In genomic region chr10:32149257-32149955, GRCh38 we compare ENCODE assay signal across 9 cellular contexts.
DNase-seq lines count a peak whose midpoint lies in the region; ATAC-seq lines count a peak whose summit lies in the region.
"Had no signal": no experiment of that assay in that cellular context is flagged by ENCODE, and none has a peak within 500 bp of the region (broad histone marks: within the 10 kb centered on the region; RNA-seq: fewer than 3 reads in every experiment).

No MANE protein-coding gene starts in this region.

- peaks cover 7% of the 10 kb centered on the region for H3K9me3 Mint-ChIP-seq in activated naive CD4-positive, alpha-beta T cell treated with anti-CD3 and anti-CD28 coated beads for 36 hours

- H3K27ac Mint-ChIP-seq in activated naive CD4-positive, alpha-beta T cell treated with anti-CD3 and anti-CD28 coated beads for 36 hours = no peak overlapping the region
- H3K27ac Mint-ChIP-seq in T-helper 17 cell = no peak overlapping the region
- H3K27ac Mint-ChIP-seq: activated naive CD8-positive, alpha-beta T cell had no signal

- peaks cover 2% of the 10 kb centered on the region for H3K36me3 Mint-ChIP-seq in activated naive CD4-positive, alpha-beta T cell treated with anti-CD3 and anti-CD28 coated beads for 36 hours (ENCODE audit: low read depth)
- no peaks in the 10 kb centered on the region for H3K36me3 Mint-ChIP-seq in T-helper 17 cell (ENCODE audit: low read depth)

- H3K9me3 ChIP-seq in T-helper 17 cell (ENCODE audit: control insufficient read depth, low read length, poor library complexity, severe bottlenecking) = peaks cover 5% of the 10 kb centered on the region

- peaks cover 21% of the 10 kb centered on the region for H3K4me1 Mint-ChIP-seq in activated naive CD4-positive, alpha-beta T cell treated with anti-CD3 and anti-CD28 coated beads for 36 hours (ENCODE audit: low read depth)
- peaks cover 18% of the 10 kb centered on the region for H3K4me1 Mint-ChIP-seq in T-helper 17 cell

- ATAC-seq in HG02884 (IDR thresholded peaks at IDR 0.05; ENCODE audit: unreplicated experiment) (peak; percentile 98), T-helper 17 cell (no peak)

- H3K27me3 Mint-ChIP-seq in activated naive CD4-positive, alpha-beta T cell treated with anti-CD3 and anti-CD28 coated beads for 36 hours (ENCODE audit: low read depth) = no peaks in the 10 kb centered on the region
- H3K27me3 Mint-ChIP-seq in T-helper 17 cell = no peaks in the 10 kb centered on the region
- H3K27me3 Mint-ChIP-seq: activated naive CD8-positive, alpha-beta T cell had no signal

- no peak overlapping the region for H3K4me3 Mint-ChIP-seq in activated naive CD4-positive, alpha-beta T cell treated with anti-CD3 and anti-CD28 coated beads for 36 hours
- peak overlapping the region; percentile 41 for H3K4me3 Mint-ChIP-seq in T-helper 17 cell
- H3K4me3 Mint-ChIP-seq: activated naive CD8-positive, alpha-beta T cell had no signal

- CTCF ChIA-PET in activated naive CD4-positive, alpha-beta T cell treated with anti-CD3 and anti-CD28 coated beads for 36 hours (lab: Charles Lee) = interaction anchor here (0.6 to 0.7 kb wide), 2 partner anchors 26 to 808 kb away, joined by 3 to 6 read pairs; no protein-coding TSS in a partner anchor

- DNase-seq in activated naive CD4-positive, alpha-beta T cell treated with anti-CD3 and anti-CD28 coated beads for 36 hours = peak; percentile 34
- DNase-seq in activated naive CD4-positive, alpha-beta T cell (lab: John Stamatoyannopoulos, UW) = no peak
- DNase-seq in T-helper 17 cell (no peak), fibroblast of the conjunctiva (ENCODE audit: low read depth) (peak; percentile 84), NCI-H748 (lab: John Stamatoyannopoulos, UW; ENCODE audit: unreplicated experiment) (no peak), LoVo (ENCODE audit: low spot score) (no peak)
- DNase-seq in stimulated activated CD8-positive, alpha-beta memory T cell treated with anti-CD3 and anti-CD28 coated beads, Interleukin-4, amount 100 ng/mL, for 48 hours = peak; percentile 36

- intact Hi-C loops in activated naive CD4-positive, alpha-beta T cell treated with anti-CD3 and anti-CD28 coated beads for 36 hours (cut with micrococcal nuclease) = loop anchor here (1.0 kb wide), 1 partner anchor 95 kb away; no protein-coding TSS in a partner anchor

Comparison
In these comparisons a context has a peak if more than half of its experiments do, and no peak if none do; other contexts are left out.
1. DNase-seq: peak in activated naive CD4-positive, alpha-beta T cell treated with anti-CD3 and anti-CD28 coated beads for 36 hours (single experiment), fibroblast of the conjunctiva (single experiment) and stimulated activated CD8-positive, alpha-beta memory T cell treated with anti-CD3 and anti-CD28 coated beads, Interleukin-4, amount 100 ng/mL, for 48 hours (single experiment); none in activated naive CD4-positive, alpha-beta T cell (0 of 4), T-helper 17 cell (0 of 3), NCI-H748 (single experiment) and LoVo (single experiment).